In genomic region chr13:110250258-110250891, GRCh38 we compare ENCODE assay signal across 10 cellular contexts. TPM values are rescaled to one million over a fixed set of nuclear protein-coding genes. Genes with fewer than 3 reads are reported as not detected.
DNase-seq lines count a peak whose midpoint lies in the region; ATAC-seq and TF ChIP-seq lines count a peak whose summit lies in the region.
"Had no signal": no experiment of that assay in that cellular context is flagged by ENCODE, and none has a peak within 500 bp of the region (broad histone marks: within the 10 kb centered on the region; RNA-seq: fewer than 3 reads in every experiment).

No MANE protein-coding gene starts in this region.

- TF ChIP-seq CTCF in esophagus muscularis mucosa (IDR thresholded peaks at IDR 0.05) (no peak), upper lobe of right lung (IDR thresholded peaks at IDR 0.05) (no peak), GM13976 (IDR thresholded peaks at IDR 0.05; ENCODE audit: borderline replicate concordance, control extremely low read depth, extremely low read depth, insufficient read depth, missing control alignments) (no peak)

- peak; percentile 53 for DNase-seq in SK-MEL-5 (ENCODE audit: low read depth, low spot score)
- peak; percentile 91 for DNase-seq in esophagus muscularis mucosa (ENCODE audit: extremely low spot score)
- no peak for DNase-seq in upper lobe of right lung
- DNase-seq in effector CD8-positive, alpha-beta T cell (lab: John Stamatoyannopoulos, UW) = no peak
- no peak for DNase-seq in GM13976 (ENCODE audit: low spot score)
- no peak for DNase-seq in NCI-H510A (lab: John Stamatoyannopoulos, UW)
- DNase-seq: head of caudate nucleus, T-helper 1 cell had no signal

- in situ Hi-C loops in SK-MEL-5 (cut with HindIII; ENCODE audit: low pct_unique_long_range_greater_than_20kb, low sequenced_read_pairs) (no loop called here), GM13976 (cut with MboI; ENCODE audit: low sequenced_read_pairs, unreplicated experiment) (no loop called here)

- 44% methylated on average over 4 of the region's 10 CpGs for WGBS in esophagus muscularis mucosa

- H3K27ac ChIP-seq in esophagus muscularis mucosa (replicated peaks in 1 of 4) (peak overlapping the region; percentile 84 to 88 (median 86)), muscle layer of colon (ENCODE audit: low read depth, low read length) (peak overlapping the region; percentile 63), upper lobe of right lung (peak overlapping the region; percentile 42)

- H3K27me3 ChIP-seq in esophagus muscularis mucosa (no peaks in the 10 kb centered on the region), muscle layer of colon (ENCODE audit: control insufficient read depth in 1 of 2, insufficient read depth in 2 of 2, low read length in 2 of 2) (no peaks in the 10 kb centered on the region), upper lobe of right lung (no peaks in the 10 kb centered on the region)

- TF ChIP-seq EP300 in esophagus muscularis mucosa (IDR thresholded peaks at IDR 0.05) = peak; percentile 12

- H3K9me3 ChIP-seq in esophagus muscularis mucosa (no peaks in the 10 kb centered on the region), muscle layer of colon (ENCODE audit: low read length) (no peaks in the 10 kb centered on the region), upper lobe of right lung (no peaks in the 10 kb centered on the region)

- peaks cover 0 to 4% (median 0%) of the 10 kb centered on the region in 4 donors for H3K36me3 ChIP-seq in esophagus muscularis mucosa
- H3K36me3 ChIP-seq in muscle layer of colon (ENCODE audit: insufficient read depth, low read length) = no peaks in the 10 kb centered on the region
- no peaks in the 10 kb centered on the region for H3K36me3 ChIP-seq in upper lobe of right lung

- no peak overlapping the region for H3K9ac ChIP-seq in muscle layer of colon (ENCODE audit: low read length)

- H3K4me1 ChIP-seq in esophagus muscularis mucosa = peaks cover 60 to 85% (median 82%) of the 10 kb centered on the region in 4 donors
- peaks cover 68% of the 10 kb centered on the region for H3K4me1 ChIP-seq in muscle layer of colon (ENCODE audit: insufficient read depth, low read length)
- peaks cover 29% of the 10 kb centered on the region for H3K4me1 ChIP-seq in upper lobe of right lung

- H3K4me3 ChIP-seq in esophagus muscularis mucosa (no peak overlapping the region), muscle layer of colon (ENCODE audit: low read depth in 1 of 2, low read length in 2 of 2) (no peak overlapping the region), upper lobe of right lung (no peak overlapping the region)

- intact Hi-C loops in esophagus muscularis mucosa (cut with DNase I) (no loop called here), upper lobe of right lung (cut with DNase I) (no loop called here)

- TF ChIP-seq POLR2A in esophagus muscularis mucosa (IDR thresholded peaks at IDR 0.05; ENCODE audit: low read depth) = no peak

- peak; percentile 21 for ATAC-seq in upper lobe of right lung
- ATAC-seq in HG03045 (IDR thresholded peaks at IDR 0.05; ENCODE audit: unreplicated experiment) = no peak

RNA-seq across cellular contexts. Expression of gene COL4A1, which starts 56.6 kb away (rescaled TPM):
- total RNA-seq in SK-MEL-5 (2014; rRNA removed; shearing (Covaris generic)) = 12.1 and 13.5 TPM in 2 replicates
- polyA plus RNA-seq in SK-MEL-5 (2015; cell fraction: cytosol; rRNA removed) = 9.6 and 15.5 TPM in 2 replicates
- polyA plus RNA-seq in SK-MEL-5 (2015; cell fraction: nucleus; rRNA removed) = 8.6 and 13.2 TPM in 2 replicates
- total RNA-seq in esophagus muscularis mucosa (100 to 1,000 TPM; 328 to 578 (median 405) TPM), upper lobe of right lung (242 TPM)

RNA-seq across cellular contexts. Expression of gene COL4A2, which starts 56.7 kb away (rescaled TPM):
- total RNA-seq in SK-MEL-5 (2014; rRNA removed; shearing (Covaris generic)) = 23.4 and 25.7 TPM in 2 replicates
- 23.7 and 27.9 TPM in 2 replicates for polyA plus RNA-seq in SK-MEL-5 (2015; cell fraction: cytosol; rRNA removed)
- polyA plus RNA-seq in SK-MEL-5 (2015; cell fraction: nucleus; rRNA removed) = 5.9 and 13.8 TPM in 2 replicates
- total RNA-seq in esophagus muscularis mucosa = 100 to 1,000 TPM; 419 to 931 (median 555) TPM
- total RNA-seq in upper lobe of right lung = 273 TPM

Comparison
In these comparisons a context has a peak if more than half of its experiments do, and no peak if none do; other contexts are left out.
1. DNase-seq: peak in SK-MEL-5 (single experiment) and esophagus muscularis mucosa (single experiment); none in upper lobe of right lung (single experiment), effector CD8-positive, alpha-beta T cell (single experiment), GM13976 (single experiment) and NCI-H510A (single experiment).
2. RNA of gene COL4A1, which starts 56.6 kb away (total RNA-seq): 328 to 578 TPM in esophagus muscularis mucosa and 242 TPM in upper lobe of right lung (single experiment); 12.1 to 13.5 TPM in SK-MEL-5; every median in the first group is over 10 times any median in the second.
3. RNA of gene COL4A2, which starts 56.7 kb away (total RNA-seq): 419 to 931 TPM in esophagus muscularis mucosa and 273 TPM in upper lobe of right lung (single experiment); 23.4 to 25.7 TPM in SK-MEL-5; every median in the first group is over 10 times any median in the second.
4. Peak in every context shown above with its lines, with median percentiles within 50 percentile points of each other: H3K27ac ChIP-seq.